ENCODE assay signal across 18 cellular contexts in the genomic region with DNA sequence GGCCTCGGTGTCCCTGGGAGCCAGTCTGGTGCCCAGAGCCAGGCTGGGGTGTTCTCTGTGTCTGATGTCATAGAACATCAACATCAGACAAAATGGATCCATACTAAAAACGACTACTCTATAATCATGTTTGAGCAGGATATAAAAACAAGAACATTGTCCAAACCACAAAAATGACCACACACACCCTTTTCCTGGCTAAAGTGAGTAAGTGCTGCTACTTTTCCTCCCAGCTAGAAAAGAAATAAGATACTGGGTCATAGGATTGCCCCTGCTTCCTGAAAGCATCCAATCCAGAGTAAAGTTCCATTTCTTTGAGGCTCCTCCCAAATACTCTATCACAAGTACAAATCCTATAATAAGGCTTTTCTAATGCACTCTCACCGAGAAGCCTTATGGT. TPM values are rescaled to one million over a fixed set of nuclear protein-coding genes. Genes with fewer than 3 reads are reported as not detected.
DNase-seq lines count a peak whose midpoint lies in the region; ATAC-seq and TF ChIP-seq lines count a peak whose summit lies in the region.
"Had no signal": no experiment of that assay in that cellular context is flagged by ENCODE, and none has a peak within 500 bp of the region (broad histone marks: within the 10 kb centered on the region; RNA-seq: fewer than 3 reads in every experiment).

No MANE protein-coding gene starts in this region.

- H3K79me2 ChIP-seq in osteoblast (ENCODE audit: insufficient read depth, low read length): no peaks in the 10 kb centered on the region

- DNase-seq in EL (peak; percentile 54), RPMI7951 (ENCODE audit: low read depth) (peak; percentile 26), dedifferentiated amniotic fluid mesenchymal stem cell (ENCODE audit: extremely low spot score) (peak; percentile 48), osteoblast (ENCODE audit: insufficient read length, low spot score, missing footprints) (no peak), SJCRH30 (no peak), Right ventricle myocardium superior (no peak)
- DNase-seq: adrenal gland; H7; heart left ventricle; lower lobe of right lung; NCI-H1436 treated with DMSO at 0.1 percent for 48 hours; NK-92 treated with Interleukin-12 subunit alpha and Interleukin-12 subunit beta, amount 100 ng/mL, for 24 hours; ovary; right lobe of liver; stimulated activated CD4-positive, alpha-beta T cell treated with anti-CD3 and anti-CD28 coated beads, Interleukin-2, amount 100 ng/mL, for 24 hours had no signal

- no peaks in the 10 kb centered on the region for H3K36me3 ChIP-seq in osteoblast (ENCODE audit: insufficient read depth, low read length)
- no peaks in the 10 kb centered on the region for H3K36me3 ChIP-seq in SJCRH30
- H3K36me3 ChIP-seq: adrenal gland, heart left ventricle, lower lobe of right lung, ovary had no signal

- no peaks in the 10 kb centered on the region for H4K20me1 ChIP-seq in osteoblast (ENCODE audit: insufficient read depth, low read length)

- intact Hi-C loops in Right ventricle myocardium superior (cut with DNase I): no loop called here

- H2AFZ ChIP-seq in osteoblast (ENCODE audit: low read length): peak overlapping the region; percentile 16

- no peaks in the 10 kb centered on the region for H3K27me3 ChIP-seq in osteoblast (ENCODE audit: insufficient read depth, low read length)
- H3K27me3 ChIP-seq in SJCRH30: no peaks in the 10 kb centered on the region
- H3K27me3 ChIP-seq: adrenal gland, heart left ventricle, ovary, right lobe of liver had no signal

- ATAC-seq in Right ventricle myocardium superior (ENCODE audit: poor library complexity): no peak
- ATAC-seq in HG03159 (IDR thresholded peaks at IDR 0.05; ENCODE audit: unreplicated experiment): no peak
- ATAC-seq: activated CD4-positive, CD25-positive, alpha-beta regulatory T cell treated with anti-CD3 and anti-CD28 coated beads, Interleukin-2, amount 50 U/mL, for 24 hours; lower lobe of right lung; right lobe of liver; Right ventricle myocardium inferior had no signal

- no peaks in the 10 kb centered on the region for H3K9me3 ChIP-seq in osteoblast (ENCODE audit: low read depth, low read length)
- H3K9me3 ChIP-seq in SJCRH30 (replicated peaks): 0 out of 2 replicates have a peak, but pooled peaks cover 2% of the 10 kb centered on the region
- H3K9me3 ChIP-seq: adrenal gland, heart left ventricle, lower lobe of right lung, ovary, right lobe of liver had no signal

- H3K27ac ChIP-seq in osteoblast (ENCODE audit: low read depth, low read length) (no peak overlapping the region), SJCRH30 (no peak overlapping the region)
- H3K27ac ChIP-seq: adrenal gland, heart left ventricle, lower lobe of right lung, ovary, right lobe of liver had no signal

- H3K4me2 ChIP-seq in osteoblast (ENCODE audit: insufficient read depth, low read length): no peak overlapping the region

- TF ChIP-seq CTCF in osteoblast (IDR thresholded peaks at IDR 0.05; ENCODE audit: extremely low read depth, low read depth, low read length): no peak

- H3K4me1 ChIP-seq in osteoblast (ENCODE audit: insufficient read depth, low read length) (peaks cover 24% of the 10 kb centered on the region), SJCRH30 (peaks cover 21% of the 10 kb centered on the region)

- H3K4me3 ChIP-seq in osteoblast (ENCODE audit: insufficient read depth, low read length): no peak overlapping the region
- no peak overlapping the region for H3K4me3 ChIP-seq in SJCRH30
- H3K4me3 ChIP-seq: adrenal gland, heart left ventricle, lower lobe of right lung, ovary, right lobe of liver had no signal

RNA-seq across cellular contexts. Expression of a gene that starts 19.7 kb away (rescaled TPM):
- total RNA-seq in RPMI7951 (2014; rRNA removed; shearing (Covaris generic)): 3.1 and 3.4 TPM in 2 replicates
- total RNA-seq in osteoblast (0.88 and 1.8 TPM in 2 replicates), Right ventricle myocardium superior (2.2 TPM)
- 0.25 and 0.26 TPM in 2 replicates for total RNA-seq in SJCRH30 (2014; rRNA removed; shearing (Covaris generic))

Comparison
In these comparisons a context has a peak if more than half of its experiments do, and no peak if none do; other contexts are left out.
1. DNase-seq: peak in EL (single experiment), RPMI7951 (single experiment) and dedifferentiated amniotic fluid mesenchymal stem cell (single experiment); none in osteoblast (single experiment), SJCRH30 (0 of 2) and Right ventricle myocardium superior (single experiment).